In the genomic region with DNA sequence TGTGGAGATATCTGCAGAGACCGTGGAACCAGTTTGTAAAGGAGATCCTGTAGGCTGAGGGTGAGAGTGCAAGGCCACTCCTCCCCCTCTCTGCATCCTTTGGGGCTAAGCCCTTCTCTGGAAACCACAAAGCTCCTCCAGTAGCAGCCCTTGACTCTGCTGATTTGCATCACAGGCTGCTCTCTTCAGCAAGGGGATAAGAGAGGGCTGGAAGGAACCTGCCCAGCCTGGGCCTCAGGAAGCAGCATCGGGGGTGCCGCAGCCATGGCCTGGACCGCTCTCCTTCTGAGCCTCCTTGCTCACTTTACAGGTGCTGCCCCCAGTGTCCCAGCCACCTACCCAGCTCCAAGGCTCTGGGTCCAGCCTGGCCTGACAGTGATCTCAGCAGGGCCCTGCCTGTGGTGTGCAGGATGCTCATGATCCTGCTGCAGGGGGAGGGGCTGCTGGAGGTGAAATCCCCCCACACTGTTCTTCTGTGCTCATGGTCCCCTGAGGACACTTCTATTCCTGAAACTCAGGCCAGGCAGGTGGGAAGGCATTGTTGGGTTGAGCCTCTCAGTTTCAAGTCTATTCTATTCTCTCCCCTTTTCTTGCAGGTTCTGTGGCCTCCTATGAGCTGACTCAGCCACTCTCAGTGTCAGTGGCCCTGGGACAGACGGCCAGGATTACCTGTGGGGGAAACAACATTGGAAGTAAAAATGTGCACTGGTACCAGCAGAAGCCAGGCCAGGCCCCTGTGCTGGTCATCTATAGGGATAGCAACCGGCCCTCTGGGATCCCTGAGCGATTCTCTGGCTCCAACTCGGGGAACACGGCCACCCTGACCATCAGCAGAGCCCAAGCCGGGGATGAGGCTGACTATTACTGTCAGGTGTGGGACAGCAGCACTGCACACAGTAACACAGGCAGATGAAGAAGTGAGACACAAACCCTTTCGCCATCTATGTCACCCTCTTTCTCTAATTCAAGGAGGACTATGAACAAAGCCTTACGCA, we compare ENCODE assay signal across 8 cellular contexts.
A peak's percentile ranks its signal among the peaks of the same experiment; 100 is the strongest.
DNase-seq lines count a peak whose midpoint lies in the region; ATAC-seq and TF ChIP-seq lines count a peak whose summit lies in the region.
"Had no signal": no experiment of that assay in that cellular context is flagged by ENCODE, and none has a peak within 500 bp of the region (broad histone marks: within the 10 kb centered on the region; RNA-seq: fewer than 3 reads in every experiment).

No MANE protein-coding gene starts in this region.

- 75 to 85% methylated on average over 12 of the region's 12 CpGs for WGBS in sigmoid colon, 2 donors

- peaks cover 71 to 99% (median 97%) of the 10 kb centered on the region in 4 donors for H3K4me1 Mint-ChIP-seq in naive thymus-derived CD8-positive, alpha-beta T cell

- TF ChIP-seq POLR2A in sigmoid colon (IDR thresholded peaks at IDR 0.05), result no peak

- no peak overlapping the region for H3K27ac ChIP-seq in sigmoid colon

- H3K9me3 ChIP-seq in sigmoid colon, result no peaks in the 10 kb centered on the region

- H3K4me1 ChIP-seq in sigmoid colon, result peaks cover 0 to 13% (median 4%) of the 10 kb centered on the region in 4 donors

- POLR2A ChIA-PET in naive thymus-derived CD8-positive, alpha-beta T cell (lab: Charles Lee), result interaction anchor here (0.8 to 6.9 kb wide), 15 partner anchors 8 to 321 kb away, joined by 3 to 74 read pairs (median 4); no protein-coding TSS in a partner anchor

- ATAC-seq in GM18511 (IDR thresholded peaks at IDR 0.05; ENCODE audit: unreplicated experiment) (peak; percentile 83), HG02623 (IDR thresholded peaks at IDR 0.05; ENCODE audit: unreplicated experiment) (peak; percentile 45), GM19397 (IDR thresholded peaks at IDR 0.05; ENCODE audit: unreplicated experiment) (no peak)
- peak; percentile 61 to 64 for ATAC-seq in naive thymus-derived CD8-positive, alpha-beta T cell
- ATAC-seq: Panc1 had no signal

- H3K4me3 ChIP-seq in sigmoid colon, result no peak overlapping the region

- H3K27me3 Mint-ChIP-seq in naive thymus-derived CD8-positive, alpha-beta T cell, result no peaks in the 10 kb centered on the region

- peak overlapping the region; percentile 89 to 99 (median 96) for H3K27ac Mint-ChIP-seq in naive thymus-derived CD8-positive, alpha-beta T cell

- no peak for TF ChIP-seq CTCF in sigmoid colon (IDR thresholded peaks at IDR 0.05)

- H3K36me3 ChIP-seq in sigmoid colon, result no peaks in the 10 kb centered on the region

- DNase-seq in SKM-1 (lab: John Stamatoyannopoulos, UW; ENCODE audit: unreplicated experiment) (peak; percentile 50), COLO668 (lab: John Stamatoyannopoulos, UW; ENCODE audit: unreplicated experiment) (no peak), sigmoid colon (no peak)
- DNase-seq in naive thymus-derived CD8-positive, alpha-beta T cell, result peak in 5 of 10 donors; percentile 20 to 67 (median 47)

- no peaks in the 10 kb centered on the region for H3K9me3 Mint-ChIP-seq in naive thymus-derived CD8-positive, alpha-beta T cell

- no peaks in the 10 kb centered on the region for H3K27me3 ChIP-seq in sigmoid colon

- no peaks in the 10 kb centered on the region for H3K36me3 Mint-ChIP-seq in naive thymus-derived CD8-positive, alpha-beta T cell

- TF ChIP-seq EP300 in sigmoid colon (IDR thresholded peaks at IDR 0.05), result no peak

- peak overlapping the region; percentile 67 to 88 (median 82) for H3K4me3 Mint-ChIP-seq in naive thymus-derived CD8-positive, alpha-beta T cell

- intact Hi-C loops in sigmoid colon (cut with DNase I), result no loop called here
